In genomic region chr2:63632382-63632781, GRCh38 we compare ENCODE assay signal across 7 cellular contexts.
"Had no signal": no experiment of that assay in that cellular context is flagged by ENCODE, and none has a peak within 500 bp of the region (broad histone marks: within the 10 kb centered on the region; RNA-seq: fewer than 3 reads in every experiment).

No MANE protein-coding gene starts in this region.

- H3K27ac ChIP-seq: HL-60, KMS-11 had no signal

- H3K4me2 ChIP-seq: KMS-11 had no signal

- H3K9ac ChIP-seq: KMS-11 had no signal

- DNase-seq: IMR-90, KBM-7, KG1 had no signal

- H3K4me3 Mint-ChIP-seq: IgD-negative memory B cell had no signal

- FAIRE-seq: HTR-8/SVneo had no signal

- H3K27ac Mint-ChIP-seq: IgD-negative memory B cell had no signal

- H3K36me3 Mint-ChIP-seq: IgD-negative memory B cell had no signal
